In genomic region chr2:112048236-112048592, GRCh38 we compare ENCODE assay signal across 12 cellular contexts.
"Had no signal": no experiment of that assay in that cellular context is flagged by ENCODE, and none has a peak within 500 bp of the region (broad histone marks: within the 10 kb centered on the region; RNA-seq: fewer than 3 reads in every experiment).

No MANE protein-coding gene starts in this region.

- H3K36me3 ChIP-seq: esophagus squamous epithelium, prostate gland, suprapubic skin had no signal

- H3K9me3 ChIP-seq: prostate gland, suprapubic skin had no signal

- H3K27ac ChIP-seq: esophagus squamous epithelium, prostate gland, skin epidermis, suprapubic skin had no signal

- DNase-seq: activated CD4-positive, alpha-beta T cell treated with anti-CD3 and anti-CD28 coated beads, Interleukin-2, amount 50 U/mL, for 1 hour; activated CD4-positive, CD25-positive, alpha-beta regulatory T cell treated with anti-CD3 and anti-CD28 coated beads, Interleukin-2, amount 50 U/mL, for 72 hours; activated effector memory CD4-positive, alpha-beta T cell treated with anti-CD3 and anti-CD28 coated beads, Interleukin-2, amount 50 U/mL, for 16 hours; activated naive CD4-positive, alpha-beta T cell treated with anti-CD3 and anti-CD28 coated beads, Interleukin-2, amount 50 U/mL, for 16 hours; esophagus squamous epithelium; occipital lobe; right cardiac atrium; stimulated activated CD4-positive, alpha-beta T cell treated with anti-CD3 and anti-CD28 coated beads, Interleukin-4, amount 100 ng/mL, for 1 hour had no signal

- H3K27me3 ChIP-seq: esophagus squamous epithelium, suprapubic skin had no signal

- ATAC-seq: stimulated activated naive CD8-positive, alpha-beta T cell treated with anti-CD3 and anti-CD28 coated beads, Interleukin-15, amount 100 ng/mL, for 72 hours had no signal

- H3K4me1 ChIP-seq: prostate gland had no signal

- H3K4me3 ChIP-seq: esophagus squamous epithelium, prostate gland, skin epidermis, suprapubic skin had no signal
